20 cellular contexts compared by ENCODE assay signal in genomic region chr18:79753391-79753851, GRCh38. TPM values are rescaled to one million over a fixed set of nuclear protein-coding genes. Genes with fewer than 3 reads are reported as not detected.
"Had no signal": no experiment of that assay in that cellular context is flagged by ENCODE, and none has a peak within 500 bp of the region (broad histone marks: within the 10 kb centered on the region; RNA-seq: fewer than 3 reads in every experiment).

No MANE protein-coding gene starts in this region.

- ATAC-seq: effector memory CD8-positive, alpha-beta T cell; left ventricle myocardium superior; mucosa of descending colon had no signal

- H3K27me3 ChIP-seq: ascending aorta, brain microvascular endothelial cell, esophagus muscularis mucosa, thyroid gland had no signal

- H3K9me3 ChIP-seq: mucosa of descending colon, prostate gland, thyroid gland had no signal

- H3K27ac ChIP-seq: ascending aorta, brain microvascular endothelial cell, esophagus muscularis mucosa, prostate gland, thyroid gland, WERI-Rb-1 had no signal

- H3K4me1 ChIP-seq: ascending aorta, prostate gland, thyroid gland had no signal

- H3K4me3 ChIP-seq: ascending aorta, esophagus muscularis mucosa, mucosa of descending colon, prostate gland, thyroid gland had no signal

- DNase-seq: activated CD4-positive, alpha-beta T cell treated with anti-CD3 and anti-CD28 coated beads for 1 hour; activated CD8-positive, alpha-beta memory T cell treated with anti-CD3 and anti-CD28 coated beads, Interleukin-2, amount 50 U/mL, for 48 hours; activated gamma-delta T cell; activated naive CD4-positive, alpha-beta T cell treated with anti-CD3 and anti-CD28 coated beads, Interleukin-2, amount 50 U/mL, for 16 hours; activated T-cell treated with anti-CD3 and anti-CD28 coated beads, Interleukin-2, amount 50 U/mL, for 48 hours; brain microvascular endothelial cell; central memory CD4-positive, alpha-beta T cell; effector memory CD8-positive, alpha-beta T cell; hypothalamus; left ventricle myocardium superior; stimulated activated CD4-positive, alpha-beta T cell treated with anti-CD3 and anti-CD28 coated beads, Interleukin-4, amount 100 ng/mL, for 24 hours; stimulated activated naive CD4-positive, alpha-beta T cell treated with Interleukin-2 at 50 U/mL for 16 hours; thyroid gland; WERI-Rb-1 had no signal

RNA-seq across cellular contexts. Expression of gene KCNG2, which starts 44.3 kb away (rescaled TPM):
- total RNA-seq: activated CD8-positive, alpha-beta memory T cell treated with anti-CD3 and anti-CD28 coated beads for 36 hours; ascending aorta; left ventricle myocardium superior had no signal
- polyA plus RNA-seq: neural cell had no signal
